Comparison of ENCODE assay signal across 21 cellular contexts in genomic region chr6:142132625-142133024, GRCh38. TPM values are rescaled to one million over a fixed set of nuclear protein-coding genes. Genes with fewer than 3 reads are reported as not detected.
DNase-seq lines count a peak whose midpoint lies in the region; ATAC-seq, FAIRE-seq and TF ChIP-seq lines count a peak whose summit lies in the region.
"Had no signal": no experiment of that assay in that cellular context is flagged by ENCODE, and none has a peak within 500 bp of the region (broad histone marks: within the 10 kb centered on the region; RNA-seq: fewer than 3 reads in every experiment).

A gene with protein sequence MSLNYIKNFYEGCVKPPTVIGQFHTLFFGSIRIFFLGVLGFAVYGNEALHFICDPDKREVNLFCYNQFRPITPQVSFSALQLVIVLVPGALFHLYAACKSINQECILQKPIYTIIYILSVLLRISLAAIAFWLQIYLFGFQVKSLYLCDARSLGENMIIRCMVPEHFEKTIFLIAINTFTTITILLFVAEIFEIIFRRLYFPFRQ (plus strand): TSS chr6:142132925. CDS start chr6:142133159, 234 bp downstream.

- TF ChIP-seq POLR2A in H1 (IDR thresholded peaks at IDR 0.05; ENCODE audit: control extremely low read depth in 1 of 2, low read depth in 2 of 2, low read length in 2 of 2), result no peak

- H3K9me3 Mint-ChIP-seq in GM23338 (0 out of 3 replicates have a peak, but pooled peaks cover 3% of the 10 kb centered on the region), neural progenitor cell (no peaks in the 10 kb centered on the region)

- TF ChIP-seq EP300 in H1 (IDR thresholded peaks at IDR 0.05; ENCODE audit: borderline replicate concordance in 1 of 2, low read depth in 2 of 2, low read length in 2 of 2), result no peak

- H3F3A ChIP-seq in GM23338 (replicated peaks; ENCODE audit: low read depth) (no peaks in the 10 kb centered on the region), neural progenitor cell (ENCODE audit: low read depth) (no peaks in the 10 kb centered on the region)

- no peak within 1 kb of the TSS for H2BK12ac ChIP-seq in H1 (ENCODE audit: low read depth, low read length)

- no peak within 1 kb of the TSS for H4K5ac ChIP-seq in H1 (ENCODE audit: insufficient read length, low read depth, low read length)

- H3K79me2 ChIP-seq in GM23338 (replicated peaks; ENCODE audit: insufficient read depth) (no peaks in the 10 kb centered on the region), H1 (ENCODE audit: control insufficient read depth in 1 of 2, insufficient read depth in 2 of 2, low read length in 2 of 2) (no peaks in the 10 kb centered on the region), neural progenitor cell (ENCODE audit: low read depth) (no peaks in the 10 kb centered on the region)

- DNase-seq in D341Med (ENCODE audit: low spot score) (peak; percentile 24), GM23338 (ENCODE audit: low spot score) (no peak), H1 (ENCODE audit: low read depth in 1 of 2, low spot score in 2 of 2) (no peak), neural progenitor cell (ENCODE audit: low spot score) (peak; percentile 47), NCI-H1105 treated with DMSO at 0.1 percent for 48 hours (lab: John Stamatoyannopoulos, UW) (no peak)
- DNase-seq: C1 segment of cervical spinal cord; Calu3; CD4-positive, alpha-beta memory T cell; COR-L47; DMS153; DND-41; HFFc6 had no signal

- 0 out of 2 replicates have a peak within 1 kb of the TSS, but pooled peaks have one; percentile 8 for H2AFZ ChIP-seq in GM23338
- peak within 1 kb of the TSS; percentile 72; the same call in 1 of the 2 replicates for H2AFZ ChIP-seq in H1 (ENCODE audit: low read length)
- peak within 1 kb of the TSS; percentile 46 for H2AFZ ChIP-seq in neural progenitor cell (replicated peaks)

- no peak within 1 kb of the TSS for H2BK120ac ChIP-seq in H1 (replicated peaks; ENCODE audit: low read depth, low read length)

- no peak for TF ChIP-seq RAD21 in H1 (IDR thresholded peaks at IDR 0.05 in 1 of 2, conservative IDR thresholded peaks at IDR 0.05 in 1 of 2; ENCODE audit: low read depth in 2 of 2, low read length in 2 of 2)

- ATAC-seq in GM23338 (no peak), GM21786 (IDR thresholded peaks at IDR 0.05; ENCODE audit: unreplicated experiment) (no peak), GM21576 (IDR thresholded peaks at IDR 0.05; ENCODE audit: unreplicated experiment) (no peak)

- H3K27ac ChIP-seq in GM23338 (ENCODE audit: low read depth) (no peak within 1 kb of the TSS; the same call in 1 of the 2 replicates), H1 (ENCODE audit: low read depth, low read length) (no peak within 1 kb of the TSS), neural progenitor cell (no peak within 1 kb of the TSS)

- H3K4ac ChIP-seq in H1 (replicated peaks; ENCODE audit: insufficient read length, low read depth, low read length), result no peak within 1 kb of the TSS

- FAIRE-seq in H1 (lab: Jason Lieb, UNC), result no peak
- FAIRE-seq: G401.6, GM12892 had no signal

- H3K4me1 ChIP-seq in GM23338 (ENCODE audit: insufficient read depth), result no peaks in the 10 kb centered on the region
- H3K4me1 ChIP-seq in H1 (replicated peaks in 1 of 4; ENCODE audit: control insufficient read depth in 3 of 4, insufficient read depth in 4 of 4, low read length in 3 of 4), result no peaks in the 10 kb centered on the region
- H3K4me1 ChIP-seq in neural progenitor cell, result peaks cover 11% of the 10 kb centered on the region
- H3K4me1 ChIP-seq: HAP-1 had no signal

- no peaks in the 10 kb centered on the region for H3K9me2 ChIP-seq in GM23338 (ENCODE audit: insufficient read depth)

- POLR2A ChIA-PET in H1 (lab: Charles Lee; ENCODE audit: partially characterized antibody), result no interaction called here

- H3K14ac ChIP-seq in H1 (ENCODE audit: insufficient read length), result no peak within 1 kb of the TSS

- H3K9ac ChIP-seq in H1 (replicated peaks in 1 of 4; ENCODE audit: extremely low read depth in 1 of 4, low read depth in 3 of 4, low read length in 3 of 4) (no peak within 1 kb of the TSS), neural progenitor cell (no peak within 1 kb of the TSS)

- no peak within 1 kb of the TSS for H4K8ac ChIP-seq in H1 (ENCODE audit: extremely low read depth, insufficient read depth, low read length)

- H3K4me1 Mint-ChIP-seq in GM23338, result peaks cover 5% of the 10 kb centered on the region
- H3K4me1 Mint-ChIP-seq in neural progenitor cell, result no peaks in the 10 kb centered on the region
- H3K4me1 Mint-ChIP-seq: CD4-positive, alpha-beta memory T cell had no signal

- H3K4me2 ChIP-seq in GM23338 (no peak within 1 kb of the TSS), H1 (ENCODE audit: insufficient read depth in 1 of 2, low read depth in 2 of 2, low read length in 2 of 2) (no peak within 1 kb of the TSS), neural progenitor cell (peak within 1 kb of the TSS; percentile 43)

- no peak within 1 kb of the TSS for H3K4me3 ChIP-seq in GM23338
- no peak within 1 kb of the TSS for H3K4me3 ChIP-seq in H1 (ENCODE audit: extremely low read depth in 1 of 4, insufficient read depth in 2 of 4, low read depth in 3 of 4, low read length in 4 of 4)
- H3K4me3 ChIP-seq in neural progenitor cell, result no peak within 1 kb of the TSS
- H3K4me3 ChIP-seq: HAP-1 had no signal

- no peaks in the 10 kb centered on the region for H3K9me3 ChIP-seq in H1 (ENCODE audit: insufficient read depth in 2 of 2, low read depth in 1 of 2, low read length in 1 of 2)
- H3K9me3 ChIP-seq in neural progenitor cell (ENCODE audit: low read depth), result no peaks in the 10 kb centered on the region
- H3K9me3 ChIP-seq: HAP-1 had no signal

- H3K36me3 Mint-ChIP-seq in GM23338 (ENCODE audit: low read depth), result no peaks in the 10 kb centered on the region
- H3K36me3 Mint-ChIP-seq in neural progenitor cell, result no peaks in the 10 kb centered on the region
- H3K36me3 Mint-ChIP-seq: CD4-positive, alpha-beta memory T cell had no signal

- H3K56ac ChIP-seq in H1 (replicated peaks; ENCODE audit: insufficient read length, low read depth, low read length), result no peak within 1 kb of the TSS

- no peak within 1 kb of the TSS for H2BK5ac ChIP-seq in H1 (ENCODE audit: low read depth, low read length)

- WGBS in H1 (ENCODE audit: extremely low coverage in 1 of 2, insufficient coverage in 1 of 2, insufficient read length in 1 of 2, insufficient replicate concordance in 2 of 2, low coverage in 1 of 2, low lambda C conversion rate in 2 of 2, missing lambda C conversion rate in 1 of 2), 2 experiments, result 76% methylated on average over 1 of the region's 1 CpG; no CpG with 5 or more reads in 1 of the 2 experiments

- H3K27me3 Mint-ChIP-seq in GM23338 (ENCODE audit: insufficient read depth, low read depth, poor library complexity) (no peaks in the 10 kb centered on the region), neural progenitor cell (ENCODE audit: insufficient read depth, low read depth) (peaks cover 2% of the 10 kb centered on the region)

- no peak within 1 kb of the TSS for H3K18ac ChIP-seq in H1 (ENCODE audit: extremely low read depth, low read length)

- TF ChIP-seq CTCF in GM23338 (conservative IDR thresholded peaks at IDR 0.05; ENCODE audit: low read depth in 2 of 2) (no peak), H1 (IDR thresholded peaks at IDR 0.05; ENCODE audit: control extremely low read depth in 1 of 3, insufficient read depth in 1 of 3, low read depth in 1 of 3, low read length in 3 of 3) (no peak), neural progenitor cell (IDR thresholded peaks at IDR 0.05) (no peak)

- H3K27me3 ChIP-seq in GM23338 (ENCODE audit: insufficient read depth), result no peaks in the 10 kb centered on the region
- H3K27me3 ChIP-seq in H1 (replicated peaks in 1 of 4; ENCODE audit: control insufficient read depth in 3 of 4, extremely low read depth in 1 of 4, insufficient read depth in 3 of 4, low read length in 3 of 4), result no peaks in the 10 kb centered on the region
- no peaks in the 10 kb centered on the region for H3K27me3 ChIP-seq in neural progenitor cell

- no peak within 1 kb of the TSS for H2BK15ac ChIP-seq in H1 (ENCODE audit: low read length)

- H4K20me1 ChIP-seq in GM23338 (replicated peaks; ENCODE audit: insufficient read depth) (no peaks in the 10 kb centered on the region), H1 (replicated peaks in 1 of 2; ENCODE audit: control insufficient read depth in 1 of 2, insufficient read depth in 2 of 2, low read length in 2 of 2) (no peaks in the 10 kb centered on the region), neural progenitor cell (ENCODE audit: low read depth) (no peaks in the 10 kb centered on the region)

- H3K36me3 ChIP-seq in GM23338 (ENCODE audit: insufficient read depth), result no peaks in the 10 kb centered on the region
- no peaks in the 10 kb centered on the region for H3K36me3 ChIP-seq in H1 (ENCODE audit: control insufficient read depth in 2 of 4, insufficient read depth in 4 of 4, low read length in 3 of 4)
- H3K36me3 ChIP-seq in neural progenitor cell, result no peaks in the 10 kb centered on the region
- H3K36me3 ChIP-seq: HAP-1 had no signal

- H3K27ac Mint-ChIP-seq in GM23338, result no peak within 1 kb of the TSS
- H3K27ac Mint-ChIP-seq in neural progenitor cell, result no peak within 1 kb of the TSS
- H3K27ac Mint-ChIP-seq: HFFc6 had no signal

- H3K4me3 Mint-ChIP-seq in GM23338, result no peak within 1 kb of the TSS
- no peak within 1 kb of the TSS for H3K4me3 Mint-ChIP-seq in neural progenitor cell
- H3K4me3 Mint-ChIP-seq: CD4-positive, alpha-beta memory T cell; HFFc6 had no signal

- no peak within 1 kb of the TSS for H4K91ac ChIP-seq in H1 (replicated peaks; ENCODE audit: insufficient read length, low read length)

- CTCF ChIA-PET in H1 (lab: Charles Lee; ENCODE audit: partially characterized antibody), result interaction anchor here (1.3 kb wide), 1 partner anchor 14 kb away, joined by 5 read pairs; the partner anchor contains the start of genes NMBR and VTA1

- no peaks in the 10 kb centered on the region for H3K23me2 ChIP-seq in H1 (ENCODE audit: low read depth, low read length)

- no peak within 1 kb of the TSS for H3K23ac ChIP-seq in H1 (ENCODE audit: insufficient read length)

- no peak within 1 kb of the TSS for H2AK5ac ChIP-seq in H1 (ENCODE audit: low read depth, low read length)

- no peaks in the 10 kb centered on the region for H3K79me1 ChIP-seq in H1 (ENCODE audit: low read depth, low read length)

- H2BK20ac ChIP-seq in H1 (ENCODE audit: low read length), result no peak within 1 kb of the TSS

TF ChIP-seq in GM23338, 12 proteins besides CTCF, POLR2A, EP300 and RAD21 (continues in another document):
- TF ChIP-seq ZNF114 (CRISPR knock-in tag; IDR thresholded peaks at IDR 0.05), result no peak

RNA-seq across cellular contexts. Expression of the gene that starts here (rescaled TPM):
- total RNA-seq in GM23338 (2014; rRNA removed; shearing (Covaris generic)), result not detected in 2 replicates
- not detected in 2 replicates for polyA plus RNA-seq in GM23338 (2016; fragmentation: Nextera tagmentation; extraction: Ambion mirVana)
- not detected in 2 replicates for total RNA-seq in H1 (2021; fragmentation: NEBNext Ultra II Directional; extraction: Animal tissue kit (Norgen Biotek cat#: 25700))
- not detected in 2 replicates for polyA plus RNA-seq in H1 (2011; rRNA removed)
- not detected for polyA plus RNA-seq in H1 (2011; cell fraction: cytosol; rRNA removed)
- polyA plus RNA-seq in H1 (2011; cell fraction: nucleus; rRNA removed), result not detected
- not detected in 4 replicates for polyA plus RNA-seq in H1 (2012, experiment 1 of 2)
- not detected for polyA plus RNA-seq in H1 (2012, experiment 2 of 2)
- polyA plus RNA-seq in H1 (2013, experiment 1 of 2), result not detected
- polyA plus RNA-seq in H1 (2013, experiment 2 of 2), result not detected
- not detected in 2 replicates for polyA minus RNA-seq in H1 (2011; rRNA and poly(A)+ RNA removed)
- polyA minus RNA-seq in H1 (2011; cell fraction: cytosol; rRNA and poly(A)+ RNA removed), result not detected
- polyA minus RNA-seq in H1 (2011; cell fraction: nucleus; rRNA and poly(A)+ RNA removed), result not detected
- not detected in 2 replicates for total RNA-seq in neural progenitor cell (ENCODE audit: low replicate concordance)
- total RNA-seq: A172; A673; Calu3; CD4-positive, alpha-beta memory T cell; H4; HFFc6 had no signal
- polyA plus RNA-seq: BJ; CD4-positive, alpha-beta memory T cell had no signal

Comparison
In these comparisons a context has a peak if more than half of its experiments do, and no peak if none do; other contexts are left out.
1. Peak in DNase-seq and H3K4me2 ChIP-seq in neural progenitor cell; RNA of the gene not detected or under 1 TPM.
2. H2AFZ ChIP-seq: peak in every context shown above with its lines; median percentile 72 in H1; 46 in neural progenitor cell; 8 in GM23338.